In the genomic region with DNA sequence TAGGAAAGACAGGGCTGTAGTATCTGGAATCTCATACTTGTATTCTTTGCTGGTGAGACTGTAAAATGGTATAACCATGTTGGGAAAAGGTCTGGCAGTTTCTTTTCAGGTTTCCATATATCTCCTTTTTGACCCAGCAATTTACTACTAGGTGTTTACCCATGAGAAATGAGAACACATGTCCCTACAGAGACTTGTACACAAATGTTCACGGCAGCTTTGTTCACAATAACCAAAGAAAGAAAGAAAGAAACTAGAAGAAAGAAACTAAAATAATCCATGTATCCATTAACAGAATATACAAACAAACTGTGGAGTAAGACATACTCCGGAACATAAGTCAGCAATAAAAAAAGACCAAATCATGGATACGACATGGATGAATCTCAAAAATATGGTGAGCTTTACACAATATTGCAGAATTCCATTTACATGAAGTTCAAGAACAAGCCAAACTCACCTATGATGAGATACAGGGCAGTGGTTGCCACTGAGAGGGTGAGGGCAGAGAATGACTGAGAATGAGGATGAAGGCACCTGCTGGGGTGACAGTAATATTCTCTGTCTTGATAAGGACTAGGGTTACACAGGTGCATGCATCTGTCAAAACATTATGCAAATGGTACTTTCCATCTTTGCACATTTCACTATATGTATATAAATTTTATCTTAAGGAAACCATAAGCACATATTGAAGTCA, we compare ENCODE assay signal across 9 cellular contexts. TPM values are rescaled to one million over a fixed set of nuclear protein-coding genes. Genes with fewer than 3 reads are reported as not detected.
DNase-seq lines count a peak whose midpoint lies in the region; TF ChIP-seq lines count a peak whose summit lies in the region.
"Had no signal": no experiment of that assay in that cellular context is flagged by ENCODE, and none has a peak within 500 bp of the region (broad histone marks: within the 10 kb centered on the region; RNA-seq: fewer than 3 reads in every experiment).

No MANE protein-coding gene starts in this region.

- peaks cover 80% of the 10 kb centered on the region for H3K4me1 ChIP-seq in OCI-LY3 (ENCODE audit: low read length)
- no peaks in the 10 kb centered on the region for H3K4me1 ChIP-seq in endodermal cell (ENCODE audit: control insufficient read depth, insufficient read depth, low read length)

- peak; percentile 23 for DNase-seq in stimulated activated CD4-positive, alpha-beta T cell treated with anti-CD3 and anti-CD28 coated beads, Interleukin-1b, Interleukin-23, amount 100 ng/mL, for 48 hours
- no peak for DNase-seq in stimulated activated CD4-positive, alpha-beta T cell treated with anti-CD3 and anti-CD28 coated beads, Interleukin-15, amount 100 ng/mL, for 24 hours
- no peak for DNase-seq in immature natural killer cell
- DNase-seq in HEK293T (ENCODE audit: extremely low spot score), result no peak
- no peak for DNase-seq in endodermal cell
- no peak for DNase-seq in retina
- DNase-seq in NCI-H1105 (lab: John Stamatoyannopoulos, UW), result no peak
- DNase-seq: anterior cingulate cortex had no signal

- H3K27ac ChIP-seq in OCI-LY3 (ENCODE audit: low read length), result peak overlapping the region; percentile 95
- H3K27ac ChIP-seq in endodermal cell (ENCODE audit: low read depth, low read length), result no peak overlapping the region

- H3K36me3 Mint-ChIP-seq in immature natural killer cell (peaks cover 0 to 5% (median 5%) of the 10 kb centered on the region in 3 donors), endodermal cell (ENCODE audit: low read depth) (no peaks in the 10 kb centered on the region)

- POLR2A ChIA-PET in HEK293T (lab: Yijun Ruan, JAX), result no interaction called here

- H3K4me3 Mint-ChIP-seq in immature natural killer cell (peak overlapping the region; percentile 29 to 98 (median 81)), endodermal cell (no peak overlapping the region)

- H3K27me3 Mint-ChIP-seq in immature natural killer cell (ENCODE audit: low read depth in 3 of 3) (peaks cover 22 to 28% (median 23%) of the 10 kb centered on the region in 3 donors), endodermal cell (ENCODE audit: insufficient read depth) (peaks cover 60% of the 10 kb centered on the region)

- CTCF ChIA-PET in HEK293T (lab: Yijun Ruan, JAX), result no interaction called here

- TF ChIP-seq CTCF in OCI-LY3 (IDR thresholded peaks at IDR 0.05; ENCODE audit: low read depth, low read length), result no peak
- no peak for TF ChIP-seq CTCF in endodermal cell (conservative IDR thresholded peaks at IDR 0.05)

- H3K27me3 ChIP-seq in OCI-LY3 (ENCODE audit: low read depth, low read length) (no peaks in the 10 kb centered on the region), endodermal cell (ENCODE audit: control insufficient read depth, insufficient read depth, low read length, poor library complexity, severe bottlenecking) (peaks cover 58% of the 10 kb centered on the region)

- H3K9me3 ChIP-seq in OCI-LY3 (ENCODE audit: insufficient read depth, low read length), result no peaks in the 10 kb centered on the region
- no peaks in the 10 kb centered on the region for H3K9me3 ChIP-seq in endodermal cell (ENCODE audit: control insufficient read depth, low read length)

- no peaks in the 10 kb centered on the region for H3K9me3 Mint-ChIP-seq in immature natural killer cell
- no peaks in the 10 kb centered on the region for H3K9me3 Mint-ChIP-seq in endodermal cell

- 83 to 96% methylated on average over 1 to 3 of the region's 3 CpGs for WGBS in endodermal cell (ENCODE audit: insufficient coverage in 1 of 2, insufficient read length in 1 of 2), 2 experiments

- H3K79me2 ChIP-seq in OCI-LY3 (ENCODE audit: low read length), result peaks cover 97% of the 10 kb centered on the region

- H3K27ac Mint-ChIP-seq in immature natural killer cell, result peak overlapping the region; percentile 91 to 98 (median 96)
- H3K27ac Mint-ChIP-seq in endodermal cell, result no peak overlapping the region

- H3K9ac ChIP-seq in OCI-LY3 (ENCODE audit: low read length), result peak overlapping the region; percentile 97
- H3K9ac ChIP-seq in endodermal cell (ENCODE audit: extremely low read depth, low read length, poor library complexity, severe bottlenecking), result no peak overlapping the region

- H3K4me1 Mint-ChIP-seq in immature natural killer cell, result peaks cover 87 to 88% of the 10 kb centered on the region in 2 donors
- H3K4me1 Mint-ChIP-seq in endodermal cell, result peaks cover 5% of the 10 kb centered on the region

- H3K36me3 ChIP-seq in OCI-LY3 (replicated peaks; ENCODE audit: low read depth, low read length), result peaks cover 28% of the 10 kb centered on the region
- no peaks in the 10 kb centered on the region for H3K36me3 ChIP-seq in endodermal cell (ENCODE audit: control insufficient read depth, insufficient read depth, low read length)

- H3K4me3 ChIP-seq in OCI-LY3 (ENCODE audit: low read length) (peak overlapping the region; percentile 88), endodermal cell (ENCODE audit: low read length) (no peak overlapping the region)

- H3K4me2 ChIP-seq in OCI-LY3 (ENCODE audit: low read length), result peak overlapping the region; percentile 87

- H4K20me1 ChIP-seq in OCI-LY3 (ENCODE audit: insufficient read depth, low read length), result peaks cover 51% of the 10 kb centered on the region

- H2AFZ ChIP-seq in OCI-LY3 (ENCODE audit: low read depth, low read length), result no peak overlapping the region

TF ChIP-seq in HEK293T, 16 proteins besides CTCF, POLR2A, EP300 and RAD21:
- TF ChIP-seq LEF1 (IDR thresholded peaks at IDR 0.05; ENCODE audit: borderline replicate concordance), result no peak
- no peak for TF ChIP-seq ELF4 (IDR thresholded peaks at IDR 0.05)

RNA-seq across cellular contexts. Expression of a gene that starts 2.7 kb away (rescaled TPM):
- polyA plus RNA-seq in immature natural killer cell, result 100 to 1,000 TPM in 2 of 3 donors, 10 to 100 TPM in 1; 96.5 to 194 (median 109) TPM
- 1 to 10 TPM in 1 of 2 donors, under 1 TPM in 1; 0.80 to 1.1 TPM for total RNA-seq in endodermal cell
- polyA plus RNA-seq in endodermal cell (2013, experiment 1 of 2), result 5.2 TPM
- 7.0 TPM for polyA plus RNA-seq in endodermal cell (2013, experiment 2 of 2)
